Comparison of ENCODE assay signal across 22 cellular contexts in genomic region chr10:46531737-46532136, GRCh38. TPM values are rescaled to one million over a fixed set of nuclear protein-coding genes. Genes with fewer than 3 reads are reported as not detected.
DNase-seq lines count a peak whose midpoint lies in the region; ATAC-seq, FAIRE-seq and TF ChIP-seq lines count a peak whose summit lies in the region.
"Had no signal": no experiment of that assay in that cellular context is flagged by ENCODE, and none has a peak within 500 bp of the region (broad histone marks: within the 10 kb centered on the region; RNA-seq: fewer than 3 reads in every experiment).

No MANE protein-coding gene starts in this region.

- TF ChIP-seq POLR2A in HCT116 (IDR thresholded peaks at IDR 0.05; ENCODE audit: borderline replicate concordance, extremely low read depth, insufficient read depth, insufficient read length) (no peak), K562 (conservative IDR thresholded peaks at IDR 0.05) (no peak)

- no peaks in the 10 kb centered on the region for H3K36me3 Mint-ChIP-seq in activated T-cell treated with anti-CD3 and anti-CD28 coated beads, Interleukin-2, amount 50 U/mL, for 4 hours (ENCODE audit: insufficient read depth)
- H3K36me3 Mint-ChIP-seq: CD4-positive, alpha-beta memory T cell had no signal

- no peak overlapping the region for H3K4me3 ChIP-seq in HCT116 (replicated peaks in 1 of 2; ENCODE audit: low read depth in 1 of 2, low read length in 2 of 2)
- H3K4me3 ChIP-seq in K562 = no peak overlapping the region
- no peak overlapping the region for H3K4me3 ChIP-seq in right cardiac atrium (ENCODE audit: low read length)
- H3K4me3 ChIP-seq: GM12878, GM23338 had no signal

- in situ Hi-C loops in K562 (cut with MboI) = no loop called here

- peak overlapping the region; percentile 0 for H2AFZ ChIP-seq in HCT116 (ENCODE audit: low read depth, low read length, poor library complexity, severe bottlenecking)
- no peak overlapping the region for H2AFZ ChIP-seq in K562 (ENCODE audit: low read depth, low read length)
- H2AFZ ChIP-seq: GM23338 had no signal

- FAIRE-seq in K562 (lab: Jason Lieb, UNC) = no peak
- FAIRE-seq: GM12878, GM18507 had no signal

- DNase-seq in stimulated activated naive CD8-positive, alpha-beta T cell treated with anti-CD3 and anti-CD28 coated beads, Interleukin-15, Interleukin-2, amounts not matched to agents 100 U/mL and 50 U/mL, for 24 hours = peak; percentile 0
- DNase-seq in stimulated activated naive CD8-positive, alpha-beta T cell treated with anti-CD3 and anti-CD28 coated beads, Interleukin-15, amount 100 ng/mL, for 72 hours = no peak
- no peak for DNase-seq in HCT116 (ENCODE audit: low read depth, low spot score)
- DNase-seq in K562 (ENCODE audit: extremely low read depth in 1 of 4, low spot score in 3 of 4) = no peak
- no peak for DNase-seq in right cardiac atrium
- no peak for DNase-seq in ureter (ENCODE audit: low spot score)
- no peak for DNase-seq in activated T-cell treated with anti-CD3 and anti-CD28 coated beads, Interleukin-2, amount 50 U/mL, for 4 hours
- DNase-seq: 8988T, C1 segment of cervical spinal cord, Calu3, COR-L47, DMS79, EL, GDM1, H9, HFFc6 had no signal

- no peaks in the 10 kb centered on the region for H4K20me1 ChIP-seq in HCT116 (ENCODE audit: insufficient read depth)
- 0 out of 2 replicates have a peak, but pooled peaks cover 7% of the 10 kb centered on the region for H4K20me1 ChIP-seq in K562 (replicated peaks; ENCODE audit: control insufficient read depth, insufficient read depth, low read length)

- no peak overlapping the region for H3K27ac ChIP-seq in HCT116 (ENCODE audit: low read depth, low read length)
- H3K27ac ChIP-seq in K562 (ENCODE audit: extremely low read depth, low read depth, low read length) = no peak overlapping the region
- H3K27ac ChIP-seq in right cardiac atrium (ENCODE audit: low read length) = no peak overlapping the region

- H3K79me2 ChIP-seq in HCT116 (ENCODE audit: insufficient read depth, low read length) (no peaks in the 10 kb centered on the region), K562 (ENCODE audit: control insufficient read depth, insufficient read depth, low read length) (no peaks in the 10 kb centered on the region)

- H3K4me1 ChIP-seq in HCT116 (ENCODE audit: control insufficient read depth in 1 of 2, insufficient read depth in 2 of 2, low read length in 2 of 2) (peaks cover 0 to under 1% of the 10 kb centered on the region in 2 experiments; a peak in 1 of 4 replicates), K562 (replicated peaks in 1 of 2; ENCODE audit: control insufficient read depth in 2 of 2, insufficient read depth in 2 of 2, low read length in 2 of 2) (no peaks in the 10 kb centered on the region), right cardiac atrium (ENCODE audit: control insufficient read depth, insufficient read depth, low read length) (no peaks in the 10 kb centered on the region)

- TF ChIP-seq RAD21 in HCT116 (IDR thresholded peaks at IDR 0.05; ENCODE audit: low read depth) (no peak), K562 (CRISPR knock-in tag; conservative IDR thresholded peaks at IDR 0.05 in 1 of 2, IDR thresholded peaks at IDR 0.05 in 1 of 2) (no peak)

- intact Hi-C loops in HCT116 (cut with micrococcal nuclease) (no loop called here), K562 (cut with micrococcal nuclease) (no loop called here), right cardiac atrium (cut with DNase I) (no loop called here)

- no peaks in the 10 kb centered on the region for H3K27me3 ChIP-seq in HCT116 (ENCODE audit: insufficient read depth, low read length)
- peaks cover 45 to 65% of the 10 kb centered on the region in 2 experiments for H3K27me3 ChIP-seq in K562 (ENCODE audit: control insufficient read depth in 2 of 2, insufficient read depth in 2 of 2, low read length in 2 of 2)
- no peaks in the 10 kb centered on the region for H3K27me3 ChIP-seq in right cardiac atrium (ENCODE audit: control insufficient read depth, insufficient read depth)

- H3K4me3 Mint-ChIP-seq in stimulated activated naive CD8-positive, alpha-beta T cell treated with anti-CD3 and anti-CD28 coated beads, Interleukin-15, amount 100 ng/mL, for 72 hours = no peak overlapping the region
- no peak overlapping the region for H3K4me3 Mint-ChIP-seq in activated T-cell treated with anti-CD3 and anti-CD28 coated beads, Interleukin-2, amount 50 U/mL, for 4 hours
- H3K4me3 Mint-ChIP-seq: CD4-positive, alpha-beta memory T cell; GM23338; H9; HFFc6 had no signal

- H3K27me3 Mint-ChIP-seq in stimulated activated naive CD8-positive, alpha-beta T cell treated with anti-CD3 and anti-CD28 coated beads, Interleukin-15, amount 100 ng/mL, for 72 hours = peaks cover 5% of the 10 kb centered on the region
- peaks cover 7% of the 10 kb centered on the region for H3K27me3 Mint-ChIP-seq in activated T-cell treated with anti-CD3 and anti-CD28 coated beads, Interleukin-2, amount 50 U/mL, for 4 hours (ENCODE audit: low read depth)

- ATAC-seq in stimulated activated naive CD8-positive, alpha-beta T cell treated with anti-CD3 and anti-CD28 coated beads, Interleukin-15, Interleukin-2, amounts not matched to agents 100 U/mL and 50 U/mL, for 24 hours = no peak
- ATAC-seq in stimulated activated naive CD8-positive, alpha-beta T cell treated with anti-CD3 and anti-CD28 coated beads, Interleukin-15, amount 100 ng/mL, for 72 hours = no peak
- ATAC-seq in HCT116 = no peak
- no peak for ATAC-seq in K562
- no peak for ATAC-seq in right cardiac atrium
- ATAC-seq in activated T-cell treated with anti-CD3 and anti-CD28 coated beads, Interleukin-2, amount 50 U/mL, for 4 hours = no peak
- ATAC-seq: GM12878, GM23338 had no signal

- no peak for TF ChIP-seq EP300 in K562 (IDR thresholded peaks at IDR 0.05; ENCODE audit: low read length)

- no peaks in the 10 kb centered on the region for H3K9me2 ChIP-seq in HCT116 (ENCODE audit: insufficient read depth)

- H3K4me2 ChIP-seq in HCT116 (ENCODE audit: low read length) (no peak overlapping the region), K562 (ENCODE audit: insufficient read depth, low read length) (no peak overlapping the region)
- H3K4me2 ChIP-seq: GM23338 had no signal

- H3K9me3 ChIP-seq in HCT116 (ENCODE audit: control insufficient read depth in 1 of 2, insufficient read depth in 1 of 2, low read depth in 1 of 2, low read length in 2 of 2) (no peaks in the 10 kb centered on the region), K562 (replicated peaks; ENCODE audit: control insufficient read depth, insufficient read depth, low read depth, low read length) (no peaks in the 10 kb centered on the region), right cardiac atrium (ENCODE audit: control insufficient read depth, low read length) (no peaks in the 10 kb centered on the region)

- H3K4me1 Mint-ChIP-seq in stimulated activated naive CD8-positive, alpha-beta T cell treated with anti-CD3 and anti-CD28 coated beads, Interleukin-15, amount 100 ng/mL, for 72 hours = no peaks in the 10 kb centered on the region
- H3K4me1 Mint-ChIP-seq in activated T-cell treated with anti-CD3 and anti-CD28 coated beads, Interleukin-2, amount 50 U/mL, for 4 hours (ENCODE audit: low read depth) = no peaks in the 10 kb centered on the region
- H3K4me1 Mint-ChIP-seq: CD4-positive, alpha-beta memory T cell had no signal

- BruUV-seq in HCT116 (replicated peaks; lab: Mats Ljungman, UMichigan) = no TSS peak
- no TSS peak for BruUV-seq in K562 (replicated peaks; lab: Mats Ljungman, UMichigan)

- H3K9ac ChIP-seq in HCT116 (ENCODE audit: low read length) = no peak overlapping the region
- no peak overlapping the region for H3K9ac ChIP-seq in K562 (ENCODE audit: insufficient read depth in 1 of 2, low read depth in 2 of 2, low read length in 2 of 2)

- CTCF ChIA-PET in HCT116 (lab: Charles Lee) (interaction anchor here (0.9 kb wide), 1 partner anchor 13 kb away, joined by 3 read pairs; no protein-coding TSS in a partner anchor), K562 (lab: Yijun Ruan, JAX; ENCODE audit: low intra/inter-chr PET ratio) (interaction anchor here (0.6 kb wide), 1 partner anchor 1244 kb away, joined by 3 read pairs; no protein-coding TSS in a partner anchor)

- POLR2A ChIA-PET in HCT116 (lab: Charles Lee) (no interaction called here), K562 (lab: Yijun Ruan, JAX) (no interaction called here)

- RAD21 ChIA-PET in HCT116 (lab: Charles Lee; ENCODE audit: low non-redundant PET in 1 of 2, low total read pairs in 2 of 2, uncharacterized antibody in 2 of 2, unreplicated experiment in 2 of 2) = no interaction called here

- H3K36me3 ChIP-seq in HCT116 (ENCODE audit: control insufficient read depth in 1 of 2, insufficient read depth in 2 of 2, low read length in 2 of 2) (no peaks in the 10 kb centered on the region), K562 (ENCODE audit: control insufficient read depth, insufficient read depth, low read length) (no peaks in the 10 kb centered on the region)

- no peak for TF ChIP-seq CTCF in HCT116 (IDR thresholded peaks at IDR 0.05 in 2 of 3, conservative IDR thresholded peaks at IDR 0.05 in 1 of 3; ENCODE audit: borderline replicate concordance in 1 of 3, insufficient read depth in 1 of 3, low read depth in 2 of 3, low read length in 2 of 3)
- TF ChIP-seq CTCF in K562 (IDR thresholded peaks at IDR 0.05 in 2 of 3, conservative IDR thresholded peaks at IDR 0.05 in 1 of 3; ENCODE audit: insufficient read depth in 2 of 3, low read depth in 1 of 3, low read length in 3 of 3) = no peak

- H3K9me1 ChIP-seq in K562 (ENCODE audit: control insufficient read depth, insufficient read depth, low read length) = no peaks in the 10 kb centered on the region

- no peak overlapping the region for H3K27ac Mint-ChIP-seq in stimulated activated naive CD8-positive, alpha-beta T cell treated with anti-CD3 and anti-CD28 coated beads, Interleukin-15, amount 100 ng/mL, for 72 hours
- H3K27ac Mint-ChIP-seq: CD4-positive, alpha-beta memory T cell; GM23338; H9 had no signal

- WGBS in K562 (ENCODE audit: insufficient coverage, low coverage, missing lambda C conversion rate) = 3% methylated on average over 1 of the region's 1 CpG
- WGBS in right cardiac atrium = 92% methylated on average over 1 of the region's 1 CpG

- no peaks in the 10 kb centered on the region for H3K9me3 Mint-ChIP-seq in stimulated activated naive CD8-positive, alpha-beta T cell treated with anti-CD3 and anti-CD28 coated beads, Interleukin-15, amount 100 ng/mL, for 72 hours
- no peaks in the 10 kb centered on the region for H3K9me3 Mint-ChIP-seq in activated T-cell treated with anti-CD3 and anti-CD28 coated beads, Interleukin-2, amount 50 U/mL, for 4 hours
- H3K9me3 Mint-ChIP-seq: CD4-positive, alpha-beta memory T cell; GM23338; H9; HFFc6 had no signal

RNA-seq across cellular contexts. Expression of gene GPRIN2, which starts 24.7 kb away (rescaled TPM):
- total RNA-seq in HCT116 (2021; ENCODE audit: unreplicated experiment) = 1.7 TPM
- 1.0 TPM in 2 replicates for polyA plus RNA-seq in HCT116 (2012)
- total RNA-seq in K562 (2011; cell fraction: chromatin; rRNA removed; ENCODE audit: low replicate concordance) = not detected in 2 replicates
- not detected in 2 replicates for total RNA-seq in K562 (2011; cell fraction: nucleolus; rRNA removed)
- total RNA-seq in K562 (2011; cell fraction: nucleoplasm; rRNA removed) = not detected in 2 replicates
- total RNA-seq in K562 (2014; rRNA removed) = not detected in 2 replicates
- not detected in 2 replicates for total RNA-seq in K562 (2014; rRNA removed; fragmentation: Illumina TruSeq; extraction: Trizol)
- not detected in 2 replicates for total RNA-seq in K562 (2015; rRNA removed; fragmentation: Illumina TruSeq; extraction: Trizol)
- total RNA-seq in K562 (2021) = not detected in 2 replicates
- polyA plus RNA-seq in K562 (2011; rRNA removed) = not detected in 2 replicates
- not detected in 2 replicates for polyA plus RNA-seq in K562 (2011; cell fraction: cytosol; rRNA removed)
- polyA plus RNA-seq in K562 (2011; cell fraction: nucleus; rRNA removed) = not detected in 2 replicates
- polyA plus RNA-seq in K562 (2012) = not detected in 2 replicates
- not detected in 2 replicates for polyA plus RNA-seq in K562 (2014; fragmentation: Illumina TruSeq; extraction: Trizol)
- not detected for polyA plus RNA-seq in K562 (2014; fragmentation: Nextera tagmentation; extraction: Ambion mirVana)
- polyA plus RNA-seq in K562 (2014; rRNA removed) = not detected in 2 replicates
- not detected in 2 replicates for polyA minus RNA-seq in K562 (2011; rRNA and poly(A)+ RNA removed)
- not detected in 2 replicates for polyA minus RNA-seq in K562 (2011; cell fraction: cytosol; rRNA and poly(A)+ RNA removed)
- polyA minus RNA-seq in K562 (2011; cell fraction: nucleus; rRNA and poly(A)+ RNA removed) = not detected in 2 replicates
- not detected for total RNA-seq in right cardiac atrium
- not detected for polyA plus RNA-seq in right cardiac atrium
- 9.4 TPM for total RNA-seq in ureter
- not detected for total RNA-seq in activated T-cell treated with anti-CD3 and anti-CD28 coated beads, Interleukin-2, amount 50 U/mL, for 4 hours
- total RNA-seq: A673; CD4-positive, alpha-beta memory T cell; H4; HFFc6 had no signal
- polyA plus RNA-seq: CD4-positive, alpha-beta memory T cell; GM12878 had no signal

RNA-seq across cellular contexts. Expression of gene SYT15, which starts 47.2 kb away (rescaled TPM):
- total RNA-seq in HCT116 (2021; ENCODE audit: unreplicated experiment) (1.6 TPM), K562 (2014; rRNA removed) (0.05 and 0.37 TPM in 2 replicates), K562 (2014; rRNA removed; fragmentation: Illumina TruSeq; extraction: Trizol) (0.25 and 0.70 TPM in 2 replicates), K562 (2015; rRNA removed; fragmentation: Illumina TruSeq; extraction: Trizol) (0.23 TPM in 1 of 2 replicates, not detected in the other), K562 (2021) (0.65 and 0.82 TPM in 2 replicates), right cardiac atrium (1 to 10 TPM; 2.7 to 4.1 (median 3.5) TPM), ureter (10.4 TPM)
- 0.35 and 0.51 TPM in 2 replicates for polyA plus RNA-seq in HCT116 (2012)
- 1.5 and 3.2 TPM in 2 replicates for total RNA-seq in K562 (2011; cell fraction: chromatin; rRNA removed; ENCODE audit: low replicate concordance)
- total RNA-seq in K562 (2011; cell fraction: nucleolus; rRNA removed) = 0.67 and 1.1 TPM in 2 replicates
- 1.6 and 2.4 TPM in 2 replicates for total RNA-seq in K562 (2011; cell fraction: nucleoplasm; rRNA removed)
- polyA plus RNA-seq in K562 (2011; rRNA removed) (0.22 and 0.53 TPM in 2 replicates), K562 (2014; fragmentation: Illumina TruSeq; extraction: Trizol) (0.10 and 0.22 TPM in 2 replicates), K562 (2014; fragmentation: Nextera tagmentation; extraction: Ambion mirVana) (under 1 TPM; 0.15 to 0.20 TPM), K562 (2014; rRNA removed) (0.05 and 0.36 TPM in 2 replicates), right cardiac atrium (2.6 TPM)
- 0.15 and 0.25 TPM in 2 replicates for polyA plus RNA-seq in K562 (2011; cell fraction: cytosol; rRNA removed)
- polyA plus RNA-seq in K562 (2011; cell fraction: nucleus; rRNA removed) = 0.49 and 0.74 TPM in 2 replicates
- 0.15 and 0.39 TPM in 2 replicates for polyA plus RNA-seq in K562 (2012)
- polyA minus RNA-seq in K562 (2011; rRNA and poly(A)+ RNA removed) = 0.51 and 0.60 TPM in 2 replicates
- polyA minus RNA-seq in K562 (2011; cell fraction: cytosol; rRNA and poly(A)+ RNA removed) = not detected in 2 replicates
- 0.33 and 0.40 TPM in 2 replicates for polyA minus RNA-seq in K562 (2011; cell fraction: nucleus; rRNA and poly(A)+ RNA removed)
- under 1 TPM; 0.46 to 0.66 (median 0.53) TPM for total RNA-seq in activated T-cell treated with anti-CD3 and anti-CD28 coated beads, Interleukin-2, amount 50 U/mL, for 4 hours
- total RNA-seq: GM23338 had no signal
